21 cellular contexts compared by ENCODE assay signal in genomic region chr7:98679741-98680140, GRCh38.
"Had no signal": no experiment of that assay in that cellular context is flagged by ENCODE, and none has a peak within 500 bp of the region (broad histone marks: within the 10 kb centered on the region; RNA-seq: fewer than 3 reads in every experiment).

No MANE protein-coding gene starts in this region.

- H3K4me1 ChIP-seq: SJCRH30 had no signal

- H3K4me3 ChIP-seq: K562, SJCRH30 had no signal

- H3K27me3 ChIP-seq: SJCRH30 had no signal

- DNase-seq: Kasumi-1, NCI-H1092, NCI-H1105 treated with DMSO at 0.1 percent for 48 hours, NCI-H1417 treated with DMSO at 0.1 percent for 48 hours, NCI-H146, NCI-H1694 treated with DMSO at 0.1 percent for 48 hours, NCI-H1930, NCI-H2081, NCI-H2107, NCI-H2227 treated with DMSO at 0.1 percent for 48 hours, NCI-H510A, NCI-H524 treated with DMSO at 0.1 percent for 48 hours, NCI-H69, NCI-H774, SHP77 treated with DMSO at 0.1 percent for 48 hours, SJCRH30 had no signal

- H3K36me3 ChIP-seq: SJCRH30 had no signal

- FAIRE-seq: HTR-8/SVneo, K562 had no signal

- H3K9ac ChIP-seq: KMS-11 had no signal

- H3K4me2 ChIP-seq: KMS-11 had no signal

- H3K27ac ChIP-seq: HL-60, KMS-11, RWPE1, SJCRH30 had no signal

- H3K9me3 ChIP-seq: SJCRH30 had no signal
